Comparison of ENCODE assay signal across 8 cellular contexts in genomic region chr3:41198950-41199865, GRCh38. TPM values are rescaled to one million over a fixed set of nuclear protein-coding genes. Genes with fewer than 3 reads are reported as not detected.
DNase-seq lines count a peak whose midpoint lies in the region; ATAC-seq and TF ChIP-seq lines count a peak whose summit lies in the region.

CTNNB1 (plus strand) TSS chr3:41199505; CDS start chr3:41224069, 24,564 bp downstream.

- H3K4me1 ChIP-seq in Caco-2: peaks cover 27% of the 10 kb centered on the region
- peaks cover 44% of the 10 kb centered on the region for H3K4me1 ChIP-seq in OCI-LY1 (ENCODE audit: insufficient read depth, low read length, severe bottlenecking)
- H3K4me1 ChIP-seq in mucosa of descending colon (ENCODE audit: low read depth): peaks cover 25% of the 10 kb centered on the region

- no TSS peak for BruUV-seq in Caco-2 (replicated peaks; lab: Mats Ljungman, UMichigan)

- H3K4me3 ChIP-seq in Caco-2 (ENCODE audit: low read depth, low read length): peak within 1 kb of the TSS; percentile 97
- peak within 1 kb of the TSS; percentile 98 for H3K4me3 ChIP-seq in OCI-LY1 (ENCODE audit: low read depth, low read length, poor library complexity, severe bottlenecking)
- H3K4me3 ChIP-seq in epithelial cell of esophagus (ENCODE audit: low read length): peak within 1 kb of the TSS; percentile 79
- H3K4me3 ChIP-seq in mucosa of descending colon: peak within 1 kb of the TSS; percentile 81

- H2AFZ ChIP-seq in OCI-LY1 (ENCODE audit: low read length): 0 out of 2 replicates have a peak within 1 kb of the TSS, but pooled peaks have one; percentile 18

- H3K27me3 Mint-ChIP-seq in Caco-2 (ENCODE audit: insufficient read depth, unreplicated experiment): no peaks in the 10 kb centered on the region

- H3K36me3 ChIP-seq in Caco-2 (ENCODE audit: control insufficient read depth, insufficient read depth, low read length) (no peaks in the 10 kb centered on the region), OCI-LY1 (ENCODE audit: insufficient read depth, low read length) (no peaks in the 10 kb centered on the region), mucosa of descending colon (ENCODE audit: low read depth) (no peaks in the 10 kb centered on the region)

- peak within 1 kb of the TSS; percentile 94 for H3K4me2 ChIP-seq in OCI-LY1 (ENCODE audit: low read length)

- peaks cover 13% of the 10 kb centered on the region for H3K4me1 Mint-ChIP-seq in Caco-2 (ENCODE audit: low read depth, unreplicated experiment)

- H3K79me2 ChIP-seq in OCI-LY1 (ENCODE audit: insufficient read depth, low read length): peaks cover 43% of the 10 kb centered on the region

- TF ChIP-seq CTCF in Caco-2 (IDR thresholded peaks at IDR 0.05; ENCODE audit: insufficient read depth in 1 of 2, low read depth in 1 of 2, low read length in 1 of 2, severe bottlenecking in 1 of 2, unreplicated experiment in 1 of 2) (no peak), GM20000 (IDR thresholded peaks at IDR 0.05; ENCODE audit: extremely low read depth, missing control alignments) (no peak), OCI-LY1 (IDR thresholded peaks at IDR 0.05; ENCODE audit: low read length) (no peak; the same call in 1 of the 2 replicates), epithelial cell of esophagus (IDR thresholded peaks at IDR 0.05; ENCODE audit: insufficient read depth, low read depth, low read length, missing control alignments) (no peak), mucosa of descending colon (IDR thresholded peaks at IDR 0.05) (no peak)

- POLR2A ChIA-PET in Caco-2 (lab: Charles Lee): interaction anchor here (0.6 to 1.9 kb wide), 11 partner anchors 9 to 387 kb away, joined by 3 to 14 read pairs (median 6); no protein-coding TSS in a partner anchor

- peak within 1 kb of the TSS; percentile 80 for H3K4me3 Mint-ChIP-seq in Caco-2 (ENCODE audit: unreplicated experiment)

- no peaks in the 10 kb centered on the region for H3K27me3 ChIP-seq in Caco-2 (replicated peaks; ENCODE audit: control insufficient read depth, insufficient read depth, low read length)
- no peaks in the 10 kb centered on the region; the same call in 1 of the 2 replicates for H3K27me3 ChIP-seq in OCI-LY1 (ENCODE audit: insufficient read depth, low read length)

- H3K9me3 Mint-ChIP-seq in Caco-2 (ENCODE audit: unreplicated experiment): no peaks in the 10 kb centered on the region

- H3K9me3 ChIP-seq in Caco-2 (no peaks in the 10 kb centered on the region), OCI-LY1 (ENCODE audit: low read length) (no peaks in the 10 kb centered on the region), mucosa of descending colon (no peaks in the 10 kb centered on the region)

- DNase-seq in Caco-2: peak; percentile 83 to 88
- DNase-seq in GM20000 (ENCODE audit: low spot score): peak; percentile 89
- DNase-seq in HT-29 (ENCODE audit: low spot score): peak; percentile 77
- DNase-seq in activated T-cell treated with anti-CD3 and anti-CD28 coated beads for 24 hours (ENCODE audit: low read depth): peak; percentile 88
- DNase-seq in epithelial cell of esophagus (ENCODE audit: low read depth): peak; percentile 96
- peak; percentile 94 to 97 (median 97) for DNase-seq in mucosa of descending colon
- DNase-seq in stimulated activated CD8-positive, alpha-beta memory T cell treated with anti-CD3 and anti-CD28 coated beads, Interleukin-4, amount 100 ng/mL, for 24 hours (ENCODE audit: low read depth): peak; percentile 85

- peak within 1 kb of the TSS; percentile 94 for H3K27ac Mint-ChIP-seq in Caco-2 (ENCODE audit: unreplicated experiment)

- H3K36me3 Mint-ChIP-seq in Caco-2 (ENCODE audit: insufficient read depth, unreplicated experiment): peaks cover 18% of the 10 kb centered on the region

- peak within 1 kb of the TSS; percentile 99 for H3K9ac ChIP-seq in OCI-LY1 (ENCODE audit: low read length)

- H3K9me2 ChIP-seq in OCI-LY1 (ENCODE audit: low read depth, low read length): no peaks in the 10 kb centered on the region

- peaks cover 5% of the 10 kb centered on the region; the same call in 1 of the 2 replicates for H4K20me1 ChIP-seq in OCI-LY1 (ENCODE audit: insufficient read depth, low read length)

- peak; percentile 96 for ATAC-seq in mucosa of descending colon

- H3K27ac ChIP-seq in OCI-LY1 (ENCODE audit: low read depth, low read length, poor library complexity, severe bottlenecking): peak within 1 kb of the TSS; percentile 82

- H3F3A ChIP-seq in OCI-LY1 (ENCODE audit: insufficient read depth, low read length): no peaks in the 10 kb centered on the region

- intact Hi-C loops in Caco-2 (cut with micrococcal nuclease; ENCODE audit: unreplicated experiment): loop anchor here (10.0 kb wide), 1 partner anchor 354 kb away; no protein-coding TSS in a partner anchor
- intact Hi-C loops in mucosa of descending colon (cut with DNase I, micrococcal nuclease): no loop called here

- CTCF ChIA-PET in Caco-2 (lab: Charles Lee): interaction anchor here (0.7 to 0.9 kb wide), 3 partner anchors 9 to 742 kb away, joined by 4 to 6 read pairs (median 5); partner anchors contain the start of gene RPL14

RNA-seq across cellular contexts. Expression of gene CTNNB1, which starts in this region (rescaled TPM):
- total RNA-seq in Caco-2 (2022): 201 and 206 TPM in 2 replicates
- 225 TPM in 2 replicates for total RNA-seq in HT-29 (2014; rRNA removed; shearing (Covaris generic))
- 100 to 1,000 TPM; 329 to 348 (median 342) TPM for total RNA-seq in mucosa of descending colon

Comparison
In these comparisons a context has a peak if more than half of its experiments do, and no peak if none do; other contexts are left out.
1. Peak in every context shown above with its lines: DNase-seq, ATAC-seq, H3K4me3 ChIP-seq and H3K27ac ChIP-seq.